35 cellular contexts compared by ENCODE assay signal in the genomic region with DNA sequence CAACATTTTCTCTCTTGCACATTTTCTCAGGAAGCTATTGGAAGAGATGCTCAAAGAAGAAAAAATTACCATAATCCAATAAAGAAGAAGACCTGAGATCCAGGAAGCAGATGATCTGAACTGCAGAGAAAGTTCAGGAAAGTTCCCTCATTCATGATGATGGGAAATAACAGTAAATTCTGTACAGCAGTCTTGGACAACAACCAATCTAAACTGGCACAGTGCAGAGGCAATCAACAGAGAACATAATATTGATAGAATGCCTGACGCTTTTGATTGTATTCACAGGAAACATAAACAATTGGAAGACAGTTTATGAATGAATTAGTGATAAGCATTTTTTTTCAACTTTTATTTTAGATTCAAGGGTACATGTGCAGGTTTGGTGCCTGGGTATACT.
DNase-seq lines count a peak whose midpoint lies in the region; ATAC-seq, FAIRE-seq and TF ChIP-seq lines count a peak whose summit lies in the region.
"Had no signal": no experiment of that assay in that cellular context is flagged by ENCODE, and none has a peak within 500 bp of the region (broad histone marks: within the 10 kb centered on the region; RNA-seq: fewer than 3 reads in every experiment).

No MANE protein-coding gene starts in this region.

- no peak overlapping the region for H3K27ac ChIP-seq in GM23338 (ENCODE audit: low read depth)
- H3K27ac ChIP-seq: 22Rv1; A549; BLaER1; BLaER1 treated with 17β-estradiol and CSF1 and Interleukin-3, amounts not matched to agents 10 nM and 100 nM; C4-2B had no signal

- 0 out of 2 replicates have a peak overlapping the region, but pooled peaks have one; percentile 15 for H2AFZ ChIP-seq in GM23338

- ATAC-seq in GM23338, result no peak
- no peak for ATAC-seq in activated naive CD4-positive, alpha-beta T cell treated with anti-CD3 and anti-CD28 coated beads, Interleukin-2, amount 50 U/mL, for 72 hours
- ATAC-seq in activated CD4-positive, alpha-beta T cell treated with anti-CD3 and anti-CD28 coated beads for 36 hours, result no peak
- ATAC-seq: A549; CD8-positive, alpha-beta T cell had no signal

- no peak for TF ChIP-seq CTCF in GM23338 (conservative IDR thresholded peaks at IDR 0.05; ENCODE audit: low read depth in 2 of 2)

- H3F3A ChIP-seq in GM23338 (replicated peaks; ENCODE audit: low read depth), result no peaks in the 10 kb centered on the region

- H3K9me2 ChIP-seq in GM23338 (ENCODE audit: insufficient read depth), result no peaks in the 10 kb centered on the region

- POLR2A ChIA-PET in activated CD4-positive, alpha-beta T cell treated with anti-CD3 and anti-CD28 coated beads for 36 hours (lab: Charles Lee), result no interaction called here

- H3K4me3 Mint-ChIP-seq in GM23338, result no peak overlapping the region
- no peak overlapping the region for H3K4me3 Mint-ChIP-seq in activated CD4-positive, alpha-beta T cell treated with anti-CD3 and anti-CD28 coated beads for 36 hours
- H3K4me3 Mint-ChIP-seq: B cell; CD14-positive monocyte; CD4-positive, alpha-beta memory T cell; CD4-positive, alpha-beta T cell; CD4-positive, CD25-positive, alpha-beta regulatory T cell; CD8-positive, alpha-beta memory T cell; CD8-positive, alpha-beta T cell had no signal

- H3K27me3 Mint-ChIP-seq in GM23338 (ENCODE audit: insufficient read depth, low read depth, poor library complexity), result peaks cover 5% of the 10 kb centered on the region
- H3K27me3 Mint-ChIP-seq in activated CD4-positive, alpha-beta T cell treated with anti-CD3 and anti-CD28 coated beads for 36 hours, result no peaks in the 10 kb centered on the region
- H3K27me3 Mint-ChIP-seq: B cell; CD4-positive, alpha-beta memory T cell; CD4-positive, alpha-beta T cell; CD4-positive, CD25-positive, alpha-beta regulatory T cell; CD8-positive, alpha-beta memory T cell had no signal

- H3K9me3 Mint-ChIP-seq in GM23338, result peaks cover 6% of the 10 kb centered on the region; the same call in 2 of the 3 replicates
- H3K9me3 Mint-ChIP-seq in activated naive CD4-positive, alpha-beta T cell treated with anti-CD3 and anti-CD28 coated beads, Interleukin-2, amount 50 U/mL, for 72 hours, result peaks cover 3 to 8% of the 10 kb centered on the region in 2 donors
- H3K9me3 Mint-ChIP-seq in activated CD4-positive, alpha-beta T cell treated with anti-CD3 and anti-CD28 coated beads for 36 hours (ENCODE audit: low read depth), result no peaks in the 10 kb centered on the region

- TF ChIP-seq POLR2A in GM12892 (IDR thresholded peaks at IDR 0.05; ENCODE audit: low read depth, low read length), result no peak

- no peaks in the 10 kb centered on the region for H3K4me1 ChIP-seq in GM23338 (ENCODE audit: insufficient read depth)
- H3K4me1 ChIP-seq: A549; BE2C; BLaER1; BLaER1 treated with 17β-estradiol and CSF1 and Interleukin-3, amounts not matched to agents 10 nM and 100 nM; Caco-2 had no signal

- no peak for DNase-seq in GM23338 (ENCODE audit: low spot score)
- peak; percentile 48 to 55 for DNase-seq in dermis microvascular lymphatic vessel endothelial cell (ENCODE audit: low read depth in 2 of 2)
- DNase-seq in urothelium cell line (ENCODE audit: low spot score), result no peak
- no peak for DNase-seq in activated naive CD4-positive, alpha-beta T cell treated with anti-CD3 and anti-CD28 coated beads, Interleukin-2, amount 50 U/mL, for 72 hours (ENCODE audit: low spot score in 2 of 2)
- DNase-seq in activated CD4-positive, alpha-beta T cell treated with anti-CD3 and anti-CD28 coated beads for 36 hours, result no peak
- no peak for DNase-seq in GM12892 (ENCODE audit: insufficient read length)
- DNase-seq: 8988T; ACHN; AML-193; BE2C; C1 segment of cervical spinal cord; Caco-2; Calu3; CD4-positive, alpha-beta memory T cell; CD4-positive, alpha-beta T cell; CD4-positive, CD25-positive, alpha-beta regulatory T cell; CD8-positive, alpha-beta memory T cell; CD8-positive, alpha-beta T cell; COR-L47; DMS 273 treated with DMSO at 0.1 percent for 48 hours; DMS153; DMS53; DMS79; DMS79 treated with DMSO at 0.1 percent for 48 hours; DND-41; EL had no signal

- no peaks in the 10 kb centered on the region for H3K27me3 ChIP-seq in GM23338 (ENCODE audit: insufficient read depth)
- H3K27me3 ChIP-seq: BE2C; BLaER1 treated with 17β-estradiol and CSF1 and Interleukin-3, amounts not matched to agents 10 nM and 100 nM had no signal

- no peak overlapping the region for H3K27ac Mint-ChIP-seq in GM23338
- no peak overlapping the region for H3K27ac Mint-ChIP-seq in activated naive CD4-positive, alpha-beta T cell treated with anti-CD3 and anti-CD28 coated beads, Interleukin-2, amount 50 U/mL, for 72 hours
- H3K27ac Mint-ChIP-seq in activated CD4-positive, alpha-beta T cell treated with anti-CD3 and anti-CD28 coated beads for 36 hours, result no peak overlapping the region
- H3K27ac Mint-ChIP-seq: B cell; CD14-positive monocyte; CD4-positive, alpha-beta T cell; CD4-positive, CD25-positive, alpha-beta regulatory T cell; CD8-positive, alpha-beta memory T cell; CD8-positive, alpha-beta T cell had no signal

- peak; percentile 30 for FAIRE-seq in urothelium cell line (lab: Jason Lieb, UNC)
- no peak for FAIRE-seq in GM12892 (lab: Jason Lieb, UNC)
- FAIRE-seq: A204.1, A549, D721Med had no signal

- no peak overlapping the region for H3K4me2 ChIP-seq in GM23338
- H3K4me2 ChIP-seq: A549; BLaER1; BLaER1 treated with 17β-estradiol and CSF1 and Interleukin-3, amounts not matched to agents 10 nM and 100 nM had no signal

- no peaks in the 10 kb centered on the region for H3K36me3 ChIP-seq in GM23338 (ENCODE audit: insufficient read depth)
- H3K36me3 ChIP-seq: BE2C; BLaER1; BLaER1 treated with 17β-estradiol and CSF1 and Interleukin-3, amounts not matched to agents 10 nM and 100 nM had no signal

- no peaks in the 10 kb centered on the region for H4K20me1 ChIP-seq in GM23338 (replicated peaks; ENCODE audit: insufficient read depth)
- H4K20me1 ChIP-seq: BLaER1; BLaER1 treated with 17β-estradiol and CSF1 and Interleukin-3, amounts not matched to agents 10 nM and 100 nM had no signal

- intact Hi-C loops in activated CD4-positive, alpha-beta T cell treated with anti-CD3 and anti-CD28 coated beads for 36 hours (cut with DNase I, micrococcal nuclease), result no loop called here

- no peaks in the 10 kb centered on the region for H3K4me1 Mint-ChIP-seq in GM23338
- H3K4me1 Mint-ChIP-seq in activated CD4-positive, alpha-beta T cell treated with anti-CD3 and anti-CD28 coated beads for 36 hours, result no peaks in the 10 kb centered on the region
- H3K4me1 Mint-ChIP-seq: B cell; CD14-positive monocyte; CD4-positive, alpha-beta memory T cell; CD4-positive, CD25-positive, alpha-beta regulatory T cell; CD8-positive, alpha-beta memory T cell had no signal

- H3K4me3 ChIP-seq in GM23338, result no peak overlapping the region
- H3K4me3 ChIP-seq: A549; BLaER1; BLaER1 treated with 17β-estradiol and CSF1 and Interleukin-3, amounts not matched to agents 10 nM and 100 nM had no signal

- peaks cover 8% of the 10 kb centered on the region; the same call in 1 of the 3 replicates for H3K36me3 Mint-ChIP-seq in GM23338 (ENCODE audit: low read depth)
- no peaks in the 10 kb centered on the region for H3K36me3 Mint-ChIP-seq in activated naive CD4-positive, alpha-beta T cell treated with anti-CD3 and anti-CD28 coated beads, Interleukin-2, amount 50 U/mL, for 72 hours
- no peaks in the 10 kb centered on the region for H3K36me3 Mint-ChIP-seq in activated CD4-positive, alpha-beta T cell treated with anti-CD3 and anti-CD28 coated beads for 36 hours (ENCODE audit: low read depth)
- H3K36me3 Mint-ChIP-seq: CD14-positive monocyte; CD4-positive, alpha-beta memory T cell; CD4-positive, CD25-positive, alpha-beta regulatory T cell; CD8-positive, alpha-beta memory T cell; CD8-positive, alpha-beta T cell had no signal

- H3K79me2 ChIP-seq in GM23338 (replicated peaks; ENCODE audit: insufficient read depth), result no peaks in the 10 kb centered on the region

- CTCF ChIA-PET in activated CD4-positive, alpha-beta T cell treated with anti-CD3 and anti-CD28 coated beads for 36 hours (lab: Charles Lee), result no interaction called here

Comparison
In these comparisons a context has a peak if more than half of its experiments do, and no peak if none do; other contexts are left out.
1. DNase-seq: peak in dermis microvascular lymphatic vessel endothelial cell (2 of 2); none in GM23338 (single experiment), urothelium cell line (single experiment), activated naive CD4-positive, alpha-beta T cell treated with anti-CD3 and anti-CD28 coated beads, Interleukin-2, amount 50 U/mL, for 72 hours (0 of 2), activated CD4-positive, alpha-beta T cell treated with anti-CD3 and anti-CD28 coated beads for 36 hours (single experiment) and GM12892 (single experiment).